In the genomic region with DNA sequence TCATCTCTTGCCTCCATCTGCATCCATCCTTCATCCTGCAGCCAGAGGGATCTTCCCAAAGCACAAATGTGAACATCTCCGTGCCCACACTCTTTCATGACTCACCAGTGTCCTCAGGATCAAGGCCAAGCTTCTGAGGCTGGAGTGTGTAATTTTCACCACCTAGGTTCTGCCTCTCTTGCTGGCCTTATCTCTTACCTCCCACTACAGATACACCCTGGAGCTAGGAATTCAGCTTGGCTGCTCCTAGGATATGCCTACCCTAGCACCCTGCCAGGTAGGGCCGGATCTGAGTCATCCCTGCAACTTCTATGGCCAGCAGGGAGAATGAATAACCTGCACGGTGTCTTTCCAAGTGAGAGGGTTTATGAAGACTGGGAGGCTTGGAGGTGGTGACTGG, we compare ENCODE assay signal across 15 cellular contexts.
DNase-seq lines count a peak whose midpoint lies in the region; ATAC-seq lines count a peak whose summit lies in the region.
"Had no signal": no experiment of that assay in that cellular context is flagged by ENCODE, and none has a peak within 500 bp of the region (broad histone marks: within the 10 kb centered on the region; RNA-seq: fewer than 3 reads in every experiment).

No MANE protein-coding gene starts in this region.

- H3K4me1 ChIP-seq in GM23248 (ENCODE audit: insufficient read depth), result no peaks in the 10 kb centered on the region
- H3K4me1 ChIP-seq: BE2C had no signal

- no peaks in the 10 kb centered on the region for H3K36me3 ChIP-seq in GM23248 (ENCODE audit: low read depth)
- H3K36me3 ChIP-seq: BE2C had no signal

- H3K4me3 ChIP-seq in GM23248, result no peak overlapping the region
- H3K4me3 ChIP-seq: GM23338 had no signal

- H3K4me2 ChIP-seq in GM23248 (ENCODE audit: unreplicated experiment), result no peak overlapping the region
- H3K4me2 ChIP-seq: GM23338 had no signal

- no peak for ATAC-seq in left lobe of liver
- ATAC-seq in HG02840 (IDR thresholded peaks at IDR 0.05; ENCODE audit: low FRiP score, unreplicated experiment), result no peak
- ATAC-seq: GM23338, T-cell had no signal

- no peaks in the 10 kb centered on the region for H4K20me1 ChIP-seq in GM23248 (ENCODE audit: insufficient read depth)

- H3K27me3 ChIP-seq in GM23248 (replicated peaks; ENCODE audit: insufficient read depth), result 0 out of 2 replicates have a peak, but pooled peaks cover 3% of the 10 kb centered on the region
- H3K27me3 ChIP-seq: BE2C had no signal

- H3K27ac ChIP-seq in GM23248, result no peak overlapping the region

- H2AFZ ChIP-seq in GM23248, result no peak overlapping the region
- H2AFZ ChIP-seq: GM23338 had no signal

- in situ Hi-C loops in GM23248 (cut with MboI), result no loop called here

- no peaks in the 10 kb centered on the region for H3K9me3 ChIP-seq in GM23248 (ENCODE audit: low read depth)
- H3K9me3 ChIP-seq: BE2C had no signal

- WGBS in GM23248 (ENCODE audit: low coverage in 1 of 2, low lambda C conversion rate in 2 of 2, missing lambda C conversion rate in 2 of 2), 2 experiments, result 28 to 33% methylated on average over 3 of the region's 3 CpGs

- no peak overlapping the region for H3K9ac ChIP-seq in GM23248

- no peaks in the 10 kb centered on the region for H3K79me2 ChIP-seq in GM23248 (ENCODE audit: insufficient read depth)

- DNase-seq in GM23248, result peak; percentile 11
- peak; percentile 32 for DNase-seq in LoVo (ENCODE audit: low spot score)
- DNase-seq in SW480 (ENCODE audit: low spot score), result peak; percentile 50
- DNase-seq in left lobe of liver (ENCODE audit: low spot score), result peak; percentile 21
- DNase-seq in hippocampal formation (lab: John Stamatoyannopoulos, UW), result no peak
- DNase-seq in HuH-7.5 (ENCODE audit: low spot score), result no peak
- DNase-seq: BE2C; CD4-positive, alpha-beta memory T cell; IMR-90; Kasumi-1; NCI-H146; NCI-H82; T-cell had no signal

- H3K9me2 ChIP-seq in GM23248 (ENCODE audit: insufficient read depth), result no peaks in the 10 kb centered on the region

- H3F3A ChIP-seq in GM23248 (ENCODE audit: insufficient read depth), result no peaks in the 10 kb centered on the region

Comparison
In these comparisons a context has a peak if more than half of its experiments do, and no peak if none do; other contexts are left out.
1. DNase-seq: peak in GM23248 (single experiment), LoVo (single experiment), SW480 (single experiment) and left lobe of liver (single experiment); none in hippocampal formation (0 of 2) and HuH-7.5 (single experiment).